ENCODE assay signal across 26 cellular contexts in the genomic region with DNA sequence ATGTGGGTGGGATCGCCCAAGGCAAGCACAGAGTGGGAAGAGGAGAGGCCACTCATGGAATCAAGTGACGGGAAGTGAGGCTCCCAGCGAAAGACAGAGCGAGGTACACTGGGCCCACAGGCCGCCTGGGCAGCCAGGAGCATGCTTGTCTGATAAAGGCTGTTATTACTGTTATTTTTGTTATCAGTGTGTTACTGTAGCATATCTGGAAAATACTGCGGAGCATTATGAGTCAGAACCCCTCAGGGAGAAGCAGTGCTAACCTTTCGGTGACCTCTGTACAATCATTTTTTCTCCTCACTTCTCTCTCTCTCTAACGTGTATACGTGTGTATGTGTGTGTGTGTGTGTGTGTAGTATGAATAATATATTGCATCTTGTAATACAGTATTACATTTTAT. TPM values are rescaled to one million over a fixed set of nuclear protein-coding genes. Genes with fewer than 3 reads are reported as not detected.
DNase-seq lines count a peak whose midpoint lies in the region; ATAC-seq, FAIRE-seq and TF ChIP-seq lines count a peak whose summit lies in the region.
"Had no signal": no experiment of that assay in that cellular context is flagged by ENCODE, and none has a peak within 500 bp of the region (broad histone marks: within the 10 kb centered on the region; RNA-seq: fewer than 3 reads in every experiment).

No MANE protein-coding gene starts in this region.

- CTCF ChIA-PET in activated naive CD4-positive, alpha-beta T cell treated with anti-CD3 and anti-CD28 coated beads for 36 hours (lab: Charles Lee) = no interaction called here

- H3K9me3 Mint-ChIP-seq in stimulated activated memory B cell treated with anti-CD40 and anti-IgM and Interleukin-4, amounts not matched to agents 10 μg/mL and 1 μg/mL and 100 μg/mL, for 72 hours = no peaks in the 10 kb centered on the region
- H3K9me3 Mint-ChIP-seq in activated naive CD4-positive, alpha-beta T cell treated with anti-CD3 and anti-CD28 coated beads for 36 hours = no peaks in the 10 kb centered on the region
- H3K9me3 Mint-ChIP-seq: activated CD4-positive, alpha-beta T cell treated with anti-CD3 and anti-CD28 coated beads, Interleukin-2, amount 10 ng/mL, durations not matched to agents 7 days and 5 days; activated T-cell treated with anti-CD3 and anti-CD28 coated beads, Interleukin-2, amount 50 U/mL, for 4 hours had no signal

- intact Hi-C loops in activated naive CD4-positive, alpha-beta T cell treated with anti-CD3 and anti-CD28 coated beads for 36 hours (cut with micrococcal nuclease) = no loop called here

- peaks cover 64% of the 10 kb centered on the region for H3K27me3 Mint-ChIP-seq in stimulated activated memory B cell treated with anti-CD40 and anti-IgM and Interleukin-4, amounts not matched to agents 10 μg/mL and 1 μg/mL and 100 μg/mL, for 72 hours
- H3K27me3 Mint-ChIP-seq in activated naive CD4-positive, alpha-beta T cell treated with anti-CD3 and anti-CD28 coated beads for 36 hours (ENCODE audit: low read depth) = peaks cover 37% of the 10 kb centered on the region

- H3K27ac Mint-ChIP-seq in stimulated activated memory B cell treated with anti-CD40 and anti-IgM and Interleukin-4, amounts not matched to agents 10 μg/mL and 1 μg/mL and 100 μg/mL, for 72 hours = no peak overlapping the region
- no peak overlapping the region for H3K27ac Mint-ChIP-seq in activated naive CD4-positive, alpha-beta T cell treated with anti-CD3 and anti-CD28 coated beads for 36 hours
- H3K27ac Mint-ChIP-seq: activated CD4-positive, alpha-beta T cell treated with anti-CD3 and anti-CD28 coated beads, Interleukin-2, amount 10 ng/mL, durations not matched to agents 7 days and 5 days; WTC11 had no signal

- no peak overlapping the region for H3K4me3 Mint-ChIP-seq in stimulated activated memory B cell treated with anti-CD40 and anti-IgM and Interleukin-4, amounts not matched to agents 10 μg/mL and 1 μg/mL and 100 μg/mL, for 72 hours
- no peak overlapping the region for H3K4me3 Mint-ChIP-seq in activated naive CD4-positive, alpha-beta T cell treated with anti-CD3 and anti-CD28 coated beads for 36 hours
- H3K4me3 Mint-ChIP-seq: activated CD4-positive, alpha-beta T cell treated with anti-CD3 and anti-CD28 coated beads, Interleukin-2, amount 10 ng/mL, durations not matched to agents 7 days and 5 days; activated T-cell treated with anti-CD3 and anti-CD28 coated beads, Interleukin-2, amount 50 U/mL, for 4 hours; CD4-positive, alpha-beta memory T cell; WTC11 had no signal

- FAIRE-seq in D721Med (lab: Jason Lieb, UNC) = no peak
- FAIRE-seq: GM12892 had no signal

- H3K4me1 Mint-ChIP-seq in stimulated activated memory B cell treated with anti-CD40 and anti-IgM and Interleukin-4, amounts not matched to agents 10 μg/mL and 1 μg/mL and 100 μg/mL, for 72 hours = no peaks in the 10 kb centered on the region
- peaks cover 4% of the 10 kb centered on the region for H3K4me1 Mint-ChIP-seq in activated naive CD4-positive, alpha-beta T cell treated with anti-CD3 and anti-CD28 coated beads for 36 hours (ENCODE audit: low read depth)

- TF ChIP-seq CTCF in D721Med (IDR thresholded peaks at IDR 0.05; ENCODE audit: insufficient read depth, missing control alignments) = no peak

- DNase-seq in Daoy (ENCODE audit: low read depth) (peak; percentile 51), left kidney (ENCODE audit: low read depth, low spot score) (peak; percentile 28), D721Med (ENCODE audit: insufficient read length, low spot score) (no peak), A172 (ENCODE audit: low spot score) (no peak)
- no peak for DNase-seq in activated naive CD4-positive, alpha-beta T cell treated with anti-CD3 and anti-CD28 coated beads for 36 hours
- DNase-seq: activated CD4-positive, alpha-beta T cell treated with anti-CD3 and anti-CD28 coated beads, Interleukin-2, amount 10 ng/mL, durations not matched to agents 7 days and 5 days; activated T-cell treated with anti-CD3 and anti-CD28 coated beads, Interleukin-2, amount 50 U/mL, for 4 hours; CD4-positive, alpha-beta memory T cell; DMS 273 treated with DMSO at 0.1 percent for 48 hours; heart left ventricle; NCI-H1694; right cardiac atrium; Right ventricle myocardium superior; stimulated activated CD4-positive, alpha-beta T cell treated with anti-CD3 and anti-CD28 coated beads, Interleukin-12 subunit alpha, Interleukin-12 subunit beta, amount 100 ng/mL, for 4 hours; stimulated activated CD4-positive, alpha-beta T cell treated with anti-CD3 and anti-CD28 coated beads, Interleukin-4, amount 100 ng/mL, for 4 hours; stimulated activated naive CD4-positive, alpha-beta T cell treated with Interleukin-2 at 50 U/mL for 16 hours; T-helper 9 cell; uterus had no signal

- ATAC-seq in GM21529 (IDR thresholded peaks at IDR 0.05; ENCODE audit: unreplicated experiment) (peak; percentile 35), SK-N-SH treated with all-trans-retinoic acid at 6 μM for 48 hours (no peak; the same call in 2 of the 3 replicates)
- ATAC-seq in stimulated activated memory B cell treated with anti-CD40 and anti-IgM and Interleukin-4, amounts not matched to agents 10 μg/mL and 1 μg/mL and 100 μg/mL, for 72 hours = no peak
- ATAC-seq: activated T-cell treated with anti-CD3 and anti-CD28 coated beads, Interleukin-2, amount 50 U/mL, for 4 hours; HCT116; heart left ventricle; right cardiac atrium; WTC11 had no signal

- H3K36me3 Mint-ChIP-seq in stimulated activated memory B cell treated with anti-CD40 and anti-IgM and Interleukin-4, amounts not matched to agents 10 μg/mL and 1 μg/mL and 100 μg/mL, for 72 hours = no peaks in the 10 kb centered on the region
- no peaks in the 10 kb centered on the region for H3K36me3 Mint-ChIP-seq in activated naive CD4-positive, alpha-beta T cell treated with anti-CD3 and anti-CD28 coated beads for 36 hours (ENCODE audit: low read depth)
- H3K36me3 Mint-ChIP-seq: CD4-positive, alpha-beta memory T cell had no signal

TF ChIP-seq in SK-N-SH treated with all-trans-retinoic acid at 6 μM for 48 hours, 23 proteins besides CTCF, POLR2A, EP300 and RAD21:
- TF ChIP-seq BACH2 (CRISPR knock-in tag; IDR thresholded peaks at IDR 0.05; ENCODE audit: borderline replicate concordance) = peak; percentile 96
- TF ChIP-seq PPARA (CRISPR knock-in tag; IDR thresholded peaks at IDR 0.05; ENCODE audit: borderline replicate concordance) = peak; percentile 97
- 0 out of 2 replicates have a peak, but pooled peaks have one; percentile 21 for TF ChIP-seq ZNF70 (CRISPR knock-in tag; IDR thresholded peaks at IDR 0.05)
- TF ChIP-seq ZFP30 (CRISPR knock-in tag; IDR thresholded peaks at IDR 0.05) = no peak
- TF ChIP-seq TSHZ2 (CRISPR knock-in tag; IDR thresholded peaks at IDR 0.05) = peak; percentile 98
- TF ChIP-seq RARB (CRISPR knock-in tag; IDR thresholded peaks at IDR 0.05) = no peak
- TF ChIP-seq ZNF565 (CRISPR knock-in tag; conservative IDR thresholded peaks at IDR 0.05; ENCODE audit: low read depth) = peak; percentile 84
- TF ChIP-seq ARNTL (CRISPR knock-in tag; IDR thresholded peaks at IDR 0.05; ENCODE audit: borderline replicate concordance, low read depth) = peak; percentile 69; the same call in 1 of the 2 replicates
- TF ChIP-seq GLIS3 (CRISPR knock-in tag; IDR thresholded peaks at IDR 0.05) = peak; percentile 69; the same call in 1 of the 2 replicates
- TF ChIP-seq TCF4 (CRISPR knock-in tag; IDR thresholded peaks at IDR 0.05; ENCODE audit: borderline replicate concordance) = peak; percentile 65; the same call in 1 of the 2 replicates
- TF ChIP-seq PATZ1 (CRISPR knock-in tag; IDR thresholded peaks at IDR 0.05; ENCODE audit: borderline replicate concordance) = no peak
TF ChIP-seq in SK-N-SH treated with all-trans-retinoic acid at 6 μM for 48 hours: peak in this region for 8.

RNA-seq across cellular contexts. Expression of gene TCERG1L, which starts 3.8 kb away (rescaled TPM):
- total RNA-seq in Daoy (2014; rRNA removed; shearing (Covaris generic)) = 0.03 TPM in 1 of 2 replicates, not detected in the other
- total RNA-seq in A172 (2014; rRNA removed; shearing (Covaris generic)) = not detected in 2 replicates
- total RNA-seq in activated naive CD4-positive, alpha-beta T cell treated with anti-CD3 and anti-CD28 coated beads for 36 hours = under 1 TPM in 1 of 2 experiments, not detected in 1; 0.10 TPM
- total RNA-seq: activated CD4-positive, alpha-beta T cell treated with anti-CD3 and anti-CD28 coated beads, Interleukin-2, amount 10 ng/mL, durations not matched to agents 7 days and 5 days; CD4-positive, alpha-beta memory T cell; chondrocyte; LHCN-M2; right cardiac atrium; Right ventricle myocardium superior had no signal

Comparison
In these comparisons a context has a peak if more than half of its experiments do, and no peak if none do; other contexts are left out.
1. DNase-seq: peak in Daoy (single experiment) and left kidney (single experiment); none in D721Med (single experiment), A172 (single experiment) and activated naive CD4-positive, alpha-beta T cell treated with anti-CD3 and anti-CD28 coated beads for 36 hours (single experiment).